In genomic region chr11:110527146-110527545, GRCh38 we compare ENCODE assay signal across 15 cellular contexts.
"Had no signal": no experiment of that assay in that cellular context is flagged by ENCODE, and none has a peak within 500 bp of the region (broad histone marks: within the 10 kb centered on the region; RNA-seq: fewer than 3 reads in every experiment).

No MANE protein-coding gene starts in this region.

- H3K4me3 ChIP-seq: left ventricle myocardium inferior, tibial artery had no signal

- ATAC-seq: naive thymus-derived CD8-positive, alpha-beta T cell; stimulated activated naive B cell treated with anti-CD40 and anti-IgM and Interleukin-4, amounts not matched to agents 10 μg/mL and 1 μg/mL and 100 μg/mL, for 72 hours; WTC11 had no signal

- FAIRE-seq: kidney, TTC549 had no signal

- H3K4me1 ChIP-seq: left ventricle myocardium inferior, parathyroid adenoma, tibial artery had no signal

- H3K36me3 ChIP-seq: left ventricle myocardium inferior, tibial artery had no signal

- H3K9me3 ChIP-seq: tibial artery had no signal

- DNase-seq: activated CD4-positive, alpha-beta T cell treated with anti-CD3 and anti-CD28 coated beads for 48 hours; activated CD8-positive, alpha-beta memory T cell treated with anti-CD3 and anti-CD28 coated beads, Interleukin-2, amount 50 U/mL, for 48 hours; activated CD8-positive, alpha-beta T cell treated with anti-CD3 and anti-CD28 coated beads, Interleukin-2, amount 10 ng/mL, durations not matched to agents 7 days and 5 days; activated gamma-delta T cell treated with Interleukin-2 at 50 U/mL for 16 hours; amygdala; endodermal cell; hippocampal formation; kidney; left ventricle myocardium inferior; naive thymus-derived CD8-positive, alpha-beta T cell; stimulated activated naive B cell treated with anti-CD40 and anti-IgM and Interleukin-4, amounts not matched to agents 10 μg/mL and 1 μg/mL and 100 μg/mL, for 72 hours; tibial artery had no signal
